In genomic region chr6:168417660-168418059, GRCh38 we compare ENCODE assay signal across 16 cellular contexts. TPM values are rescaled to one million over a fixed set of nuclear protein-coding genes. Genes with fewer than 3 reads are reported as not detected.
"Had no signal": no experiment of that assay in that cellular context is flagged by ENCODE, and none has a peak within 500 bp of the region (broad histone marks: within the 10 kb centered on the region; RNA-seq: fewer than 3 reads in every experiment).

No MANE protein-coding gene starts in this region.

- H3K27ac Mint-ChIP-seq: activated T-helper 17 cell treated with anti-CD3 and anti-CD28 coated beads, Interleukin-2, amount 50 U/mL, for 72 hours; T-helper 1 cell treated with Interleukin-12 subunit alpha and Interleukin-12 subunit beta and Interleukin-4 antibody, amounts not matched to agents 30 μg/mL and 1 μg/mL, for 36 hours had no signal

- H3K36me3 Mint-ChIP-seq: activated naive CD4-positive, alpha-beta T cell treated with anti-CD3 and anti-CD28 coated beads, Interleukin-2, amount 50 U/mL, for 24 hours had no signal

- H3K36me3 ChIP-seq: brain microvascular endothelial cell, esophagus squamous epithelium had no signal

- H3K9me3 Mint-ChIP-seq: activated naive CD4-positive, alpha-beta T cell treated with anti-CD3 and anti-CD28 coated beads, Interleukin-2, amount 50 U/mL, for 24 hours; activated T-helper 17 cell treated with anti-CD3 and anti-CD28 coated beads, Interleukin-2, amount 50 U/mL, for 72 hours; T-helper 1 cell treated with Interleukin-12 subunit alpha and Interleukin-12 subunit beta and Interleukin-4 antibody, amounts not matched to agents 30 μg/mL and 1 μg/mL, for 36 hours had no signal

- FAIRE-seq: kidney, TTC549 had no signal

- DNase-seq: activated CD4-positive, alpha-beta T cell treated with anti-CD3 and anti-CD28 coated beads, Interleukin-2, amount 50 U/mL, for 1 hour; activated T-cell treated with anti-CD3 and anti-CD28 coated beads for 4 hours; amniotic stem cell; brain microvascular endothelial cell; esophagus squamous epithelium; foreskin keratinocyte; stimulated activated CD4-positive, alpha-beta T cell treated with anti-CD3 and anti-CD28 coated beads, Interleukin-2, amount 100 ng/mL, for 48 hours; stimulated activated naive CD4-positive, alpha-beta T cell treated with Interleukin-2 at 50 U/mL for 16 hours had no signal

- H3K27me3 ChIP-seq: brain microvascular endothelial cell had no signal

- H3K27me3 Mint-ChIP-seq: activated naive CD4-positive, alpha-beta T cell treated with anti-CD3 and anti-CD28 coated beads, Interleukin-2, amount 50 U/mL, for 24 hours had no signal

- H3K4me1 Mint-ChIP-seq: activated naive CD4-positive, alpha-beta T cell treated with anti-CD3 and anti-CD28 coated beads, Interleukin-2, amount 50 U/mL, for 24 hours; activated T-helper 17 cell treated with anti-CD3 and anti-CD28 coated beads, Interleukin-2, amount 50 U/mL, for 72 hours had no signal

- H3K27ac ChIP-seq: brain microvascular endothelial cell, foreskin keratinocyte had no signal

- H3K4me1 ChIP-seq: foreskin keratinocyte had no signal

- ATAC-seq: activated T-helper 17 cell treated with anti-CD3 and anti-CD28 coated beads, Interleukin-2, amount 50 U/mL, for 72 hours; foreskin keratinocyte; SK-N-SH treated with all-trans-retinoic acid at 6 μM for 48 hours had no signal

- H3K4me3 Mint-ChIP-seq: activated naive CD4-positive, alpha-beta T cell treated with anti-CD3 and anti-CD28 coated beads, Interleukin-2, amount 50 U/mL, for 24 hours; activated T-helper 17 cell treated with anti-CD3 and anti-CD28 coated beads, Interleukin-2, amount 50 U/mL, for 72 hours; T-helper 1 cell treated with Interleukin-12 subunit alpha and Interleukin-12 subunit beta and Interleukin-4 antibody, amounts not matched to agents 30 μg/mL and 1 μg/mL, for 36 hours had no signal

- H3K9me3 ChIP-seq: esophagus squamous epithelium had no signal

RNA-seq across cellular contexts. Expression of gene SMOC2, which starts 23.3 kb away (rescaled TPM):
- total RNA-seq: activated CD8-positive, alpha-beta memory T cell treated with anti-CD3 and anti-CD28 coated beads for 36 hours; activated T-helper 17 cell treated with anti-CD3 and anti-CD28 coated beads, Interleukin-2, amount 50 U/mL, for 72 hours; dermis microvascular lymphatic vessel endothelial cell had no signal
